Comparison of ENCODE assay signal across 22 cellular contexts in the genomic region with DNA sequence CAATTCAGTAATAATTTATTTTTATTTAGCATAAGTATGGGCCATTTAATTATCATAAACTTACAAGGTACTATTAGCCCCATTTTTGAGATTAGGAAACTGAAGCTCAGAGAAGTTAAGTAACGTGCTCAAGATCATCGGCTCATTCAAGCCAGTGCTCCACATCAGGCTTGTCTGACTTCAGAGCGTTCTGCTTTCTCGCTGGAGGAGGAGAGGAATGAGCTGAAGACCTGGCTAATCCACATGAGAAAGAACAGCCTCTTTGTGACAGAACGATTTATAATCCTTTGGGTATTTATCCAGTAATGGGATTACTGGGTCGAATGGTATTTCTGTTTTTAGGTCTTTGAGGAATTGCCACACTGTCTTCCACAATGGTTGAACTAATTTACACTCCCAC. TPM values are rescaled to one million over a fixed set of nuclear protein-coding genes. Genes with fewer than 3 reads are reported as not detected.
DNase-seq lines count a peak whose midpoint lies in the region; ATAC-seq, FAIRE-seq and TF ChIP-seq lines count a peak whose summit lies in the region.
"Had no signal": no experiment of that assay in that cellular context is flagged by ENCODE, and none has a peak within 500 bp of the region (broad histone marks: within the 10 kb centered on the region; RNA-seq: fewer than 3 reads in every experiment).

No MANE protein-coding gene starts in this region.

- no peaks in the 10 kb centered on the region for H3K9me3 ChIP-seq in A673 (ENCODE audit: low read depth, low read length, poor library complexity, severe bottlenecking)
- H3K9me3 ChIP-seq in HAP-1, result peaks cover 4% of the 10 kb centered on the region; the same call in 1 of the 2 replicates
- no peaks in the 10 kb centered on the region for H3K9me3 ChIP-seq in WERI-Rb-1 (ENCODE audit: severe bottlenecking)
- H3K9me3 ChIP-seq: BE2C; BLaER1 treated with 17β-estradiol and CSF1 and Interleukin-3, amounts not matched to agents 10 nM and 100 nM; Caco-2 had no signal

- no peak for TF ChIP-seq POLR2A in GM12892 (IDR thresholded peaks at IDR 0.05; ENCODE audit: low read depth, low read length)

- CTCF ChIA-PET in A673 (lab: Charles Lee), result interaction anchor here (0.6 kb wide), 1 partner anchor 1883 kb away, joined by 3 read pairs; no protein-coding TSS in a partner anchor

- POLR2A ChIA-PET in A673 (lab: Charles Lee; ENCODE audit: low non-redundant PET), result no interaction called here

- no peak for TF ChIP-seq CTCF in A673 (conservative IDR thresholded peaks at IDR 0.05; ENCODE audit: low read depth, low read length)
- no peak for TF ChIP-seq CTCF in WERI-Rb-1 (IDR thresholded peaks at IDR 0.05; ENCODE audit: low read depth, low read length)
- TF ChIP-seq CTCF in retinal pigment epithelial cell (conservative IDR thresholded peaks at IDR 0.05; ENCODE audit: low read depth, low read length), result no peak

- H3K36me3 ChIP-seq in A673 (ENCODE audit: insufficient read depth, low read length, poor library complexity, severe bottlenecking) (no peaks in the 10 kb centered on the region), HAP-1 (replicated peaks) (no peaks in the 10 kb centered on the region), WERI-Rb-1 (no peaks in the 10 kb centered on the region)
- H3K36me3 ChIP-seq: BE2C; BLaER1 treated with 17β-estradiol and CSF1 and Interleukin-3, amounts not matched to agents 10 nM and 100 nM had no signal

- H3K27ac ChIP-seq in A673 (ENCODE audit: low read depth, low read length, poor library complexity, severe bottlenecking) (no peak overlapping the region), WERI-Rb-1 (no peak overlapping the region)
- H3K27ac ChIP-seq: 22Rv1; BLaER1 treated with 17β-estradiol and CSF1 and Interleukin-3, amounts not matched to agents 10 nM and 100 nM had no signal

- DNase-seq in A673 (ENCODE audit: low spot score) (peak; percentile 42), HAP-1 (ENCODE audit: low spot score in 2 of 2) (peak; percentile 39 to 49), WERI-Rb-1 (peak; percentile 74), retinal pigment epithelial cell (ENCODE audit: low read depth) (peak; percentile 34), SKM-1 treated with dmso at 0.1 percent for 144 hours (lab: John Stamatoyannopoulos, UW; ENCODE audit: unreplicated experiment) (no peak), GM12892 (ENCODE audit: insufficient read length) (no peak)
- DNase-seq: ACHN; AML-193; BE2C; Caco-2; CD4-positive, alpha-beta memory T cell; DMS53; DMS79 treated with DMSO at 0.1 percent for 48 hours; GF-D8; GOT3; HCEC 1CT had no signal

- intact Hi-C loops in A673 (cut with micrococcal nuclease; ENCODE audit: unreplicated experiment), result loop anchor here (5.0 kb wide), 1 partner anchor 197 kb away; no protein-coding TSS in a partner anchor

- FAIRE-seq in GM12892 (lab: Jason Lieb, UNC), result no peak
- FAIRE-seq: A204.1, GM12891, H54 had no signal

- in situ Hi-C loops in HAP-1 (cut with MboI; ENCODE audit: low sequenced_read_pairs), result no loop called here

- no TSS peak for BruUV-seq in A673 (replicated peaks; lab: Mats Ljungman, UMichigan)

- H3K4me3 ChIP-seq in A673 (ENCODE audit: low read depth, low read length, poor library complexity, severe bottlenecking) (no peak overlapping the region), HAP-1 (no peak overlapping the region), WERI-Rb-1 (ENCODE audit: low read depth, low read length) (no peak overlapping the region), retinal pigment epithelial cell (ENCODE audit: low read length) (no peak overlapping the region)
- H3K4me3 ChIP-seq: BLaER1 treated with 17β-estradiol and CSF1 and Interleukin-3, amounts not matched to agents 10 nM and 100 nM had no signal

- H3K27me3 ChIP-seq in A673 (replicated peaks; ENCODE audit: insufficient read depth, low read depth, low read length, poor library complexity), result peaks cover 22% of the 10 kb centered on the region
- no peaks in the 10 kb centered on the region for H3K27me3 ChIP-seq in HAP-1 (ENCODE audit: low read depth)
- no peaks in the 10 kb centered on the region for H3K27me3 ChIP-seq in WERI-Rb-1 (ENCODE audit: insufficient read depth, low read depth, severe bottlenecking)
- H3K27me3 ChIP-seq: BLaER1 treated with 17β-estradiol and CSF1 and Interleukin-3, amounts not matched to agents 10 nM and 100 nM had no signal

- no peak for ATAC-seq in HG03378 (IDR thresholded peaks at IDR 0.05; ENCODE audit: unreplicated experiment)

- H3K4me1 ChIP-seq in A673 (ENCODE audit: insufficient read depth, low read length, poor library complexity, severe bottlenecking) (no peaks in the 10 kb centered on the region), HAP-1 (peaks cover 10% of the 10 kb centered on the region; the same call in 1 of the 2 replicates)
- H3K4me1 ChIP-seq: BE2C, Caco-2 had no signal

RNA-seq across cellular contexts. Expression of gene DDX20, which starts 39.7 kb away (rescaled TPM):
- total RNA-seq in A673 (2021), result 22.8 and 26.1 TPM in 2 replicates
- polyA plus RNA-seq in GM12892 (2012; ENCODE audit: missing spikeins), result 10.1 TPM

RNA-seq across cellular contexts. Expression of gene INKA2, which starts 56.2 kb away (rescaled TPM):
- total RNA-seq in A673 (2021), result 0.62 and 0.74 TPM in 2 replicates
- polyA plus RNA-seq in GM12892 (2012; ENCODE audit: missing spikeins), result 1.3 TPM

Comparison
In these comparisons a context has a peak if more than half of its experiments do, and no peak if none do; other contexts are left out.
1. DNase-seq: peak in A673 (single experiment), HAP-1 (2 of 2), WERI-Rb-1 (single experiment) and retinal pigment epithelial cell (single experiment); none in SKM-1 treated with dmso at 0.1 percent for 144 hours (single experiment) and GM12892 (single experiment).